ENCODE assay signal across 9 cellular contexts in the genomic region with DNA sequence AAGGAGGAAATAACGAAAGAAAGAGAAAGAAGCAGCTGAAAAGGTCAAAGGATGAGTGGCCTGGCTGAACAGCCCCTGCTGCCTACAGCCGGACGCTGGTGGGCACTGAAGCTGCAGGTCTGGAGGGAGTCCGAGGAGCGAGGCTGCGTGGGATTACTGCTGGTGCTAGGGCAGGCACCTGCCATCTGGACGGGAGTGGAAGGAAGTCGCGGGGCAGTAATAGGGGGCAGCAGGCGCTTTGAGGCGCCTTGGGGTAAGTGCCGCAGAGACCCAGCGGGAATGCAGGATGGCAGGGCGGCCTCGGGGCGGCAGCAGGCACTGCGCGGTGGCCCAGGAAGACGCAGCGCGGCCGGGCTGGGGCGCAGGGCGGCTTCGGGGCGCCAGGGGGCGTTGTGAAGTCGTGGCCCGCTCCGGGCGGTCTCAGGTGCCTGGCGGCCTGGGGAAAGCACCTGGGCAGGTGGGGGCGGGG. TPM values are rescaled to one million over a fixed set of nuclear protein-coding genes. Genes with fewer than 3 reads are reported as not detected.
DNase-seq lines count a peak whose midpoint lies in the region; ATAC-seq and TF ChIP-seq lines count a peak whose summit lies in the region.
"Had no signal": no experiment of that assay in that cellular context is flagged by ENCODE, and none has a peak within 500 bp of the region (broad histone marks: within the 10 kb centered on the region; RNA-seq: fewer than 3 reads in every experiment).

No MANE protein-coding gene starts in this region.

- no peak for TF ChIP-seq EP300 in Ishikawa (IDR thresholded peaks at IDR 0.05; ENCODE audit: borderline replicate concordance)

- H3K27ac ChIP-seq in Panc1 (ENCODE audit: low read length) (no peak overlapping the region), substantia nigra (ENCODE audit: low read depth, low read length, poor library complexity, severe bottlenecking) (no peak overlapping the region)

- peaks cover 14% of the 10 kb centered on the region for H3K4me1 Mint-ChIP-seq in Caco-2 (ENCODE audit: low read depth, unreplicated experiment)

- TF ChIP-seq RAD21 in Ishikawa (IDR thresholded peaks at IDR 0.05; ENCODE audit: low read depth): peak; percentile 78

- peaks cover 23% of the 10 kb centered on the region for H3K27me3 Mint-ChIP-seq in Caco-2 (ENCODE audit: insufficient read depth, unreplicated experiment)

- H3K4me1 ChIP-seq in Caco-2: peaks cover 6% of the 10 kb centered on the region; the same call in 1 of the 2 replicates
- H3K4me1 ChIP-seq in Panc1 (ENCODE audit: control insufficient read depth, insufficient read depth, low read length): peaks cover 8% of the 10 kb centered on the region

- H3K36me3 Mint-ChIP-seq in Caco-2 (ENCODE audit: insufficient read depth, unreplicated experiment): no peaks in the 10 kb centered on the region

- TF ChIP-seq CTCF in Caco-2 (IDR thresholded peaks at IDR 0.05; ENCODE audit: insufficient read depth in 1 of 2, low read depth in 1 of 2, low read length in 1 of 2, severe bottlenecking in 1 of 2, unreplicated experiment in 1 of 2) (peak; percentile 78 to 90), Panc1 (IDR thresholded peaks at IDR 0.05) (peak; percentile 100), foreskin fibroblast (IDR thresholded peaks at IDR 0.05; ENCODE audit: low read depth, low read length) (peak; percentile 66)

- H3K27me3 ChIP-seq in Caco-2 (replicated peaks; ENCODE audit: control insufficient read depth, insufficient read depth, low read length) (peaks cover 5% of the 10 kb centered on the region; the same call in 1 of the 2 replicates), Panc1 (ENCODE audit: control insufficient read depth, insufficient read depth, low read length) (peaks cover 12% of the 10 kb centered on the region; the same call in 1 of the 2 replicates)

- no peaks in the 10 kb centered on the region for H3K9me3 Mint-ChIP-seq in Caco-2 (ENCODE audit: unreplicated experiment)
- H3K9me3 Mint-ChIP-seq: T-helper 1 cell treated with Interleukin-12 subunit alpha and Interleukin-12 subunit beta and Interleukin-4 antibody, amounts not matched to agents 30 μg/mL and 1 μg/mL, for 36 hours had no signal

- no peak overlapping the region for H3K27ac Mint-ChIP-seq in Caco-2 (ENCODE audit: unreplicated experiment)
- H3K27ac Mint-ChIP-seq: T-helper 1 cell treated with Interleukin-12 subunit alpha and Interleukin-12 subunit beta and Interleukin-4 antibody, amounts not matched to agents 30 μg/mL and 1 μg/mL, for 36 hours had no signal

- 0 out of 2 replicates have a peak overlapping the region, but pooled peaks have one; percentile 2 for H3K4me3 ChIP-seq in Caco-2 (ENCODE audit: low read depth, low read length)
- H3K4me3 ChIP-seq in Panc1 (ENCODE audit: low read depth in 2 of 2, low read length in 2 of 2): peak overlapping the region; percentile 42 to 49
- no peak overlapping the region for H3K4me3 ChIP-seq in foreskin fibroblast (ENCODE audit: low read depth in 1 of 2, low read length in 2 of 2)

- ATAC-seq in GM21447 (IDR thresholded peaks at IDR 0.05; ENCODE audit: unreplicated experiment) (peak; percentile 86), Panc1 (peak; percentile 99)

- CTCF ChIA-PET in Caco-2 (lab: Charles Lee) (interaction anchor here (0.6 to 1.1 kb wide), 4 partner anchors 17 to 255 kb away, joined by 4 to 13 read pairs (median 5); no protein-coding TSS in a partner anchor), Panc1 (lab: Charles Lee) (interaction anchor here (0.6 to 1.8 kb wide), 6 partner anchors 96 to 254 kb away, joined by 5 to 19 read pairs (median 10); no protein-coding TSS in a partner anchor)

- H3K4me3 Mint-ChIP-seq in Caco-2 (ENCODE audit: unreplicated experiment): peak overlapping the region; percentile 66
- H3K4me3 Mint-ChIP-seq: T-helper 1 cell treated with Interleukin-12 subunit alpha and Interleukin-12 subunit beta and Interleukin-4 antibody, amounts not matched to agents 30 μg/mL and 1 μg/mL, for 36 hours had no signal

- BruUV-seq in Caco-2 (replicated peaks; lab: Mats Ljungman, UMichigan) (no TSS peak), Panc1 (replicated peaks; lab: Mats Ljungman, UMichigan) (no TSS peak)

- H3K36me3 ChIP-seq in Caco-2 (ENCODE audit: control insufficient read depth, insufficient read depth, low read length): no peaks in the 10 kb centered on the region
- no peaks in the 10 kb centered on the region for H3K36me3 ChIP-seq in Panc1 (ENCODE audit: control insufficient read depth, insufficient read depth, low read length)

- no peaks in the 10 kb centered on the region for H3K9me3 ChIP-seq in Caco-2
- H3K9me3 ChIP-seq in Panc1 (ENCODE audit: control insufficient read depth, insufficient read depth, low read depth, low read length): no peaks in the 10 kb centered on the region

- in situ Hi-C loops in Panc1 (cut with HindIII; ENCODE audit: low pct_unique_long_range_greater_than_20kb, low sequenced_read_pairs): no loop called here

- POLR2A ChIA-PET in Caco-2 (lab: Charles Lee): no interaction called here
- POLR2A ChIA-PET in Panc1 (lab: Charles Lee): interaction anchor here (0.6 kb wide), 2 partner anchors 217 to 271 kb away, joined by 4 to 5 read pairs; no protein-coding TSS in a partner anchor

- intact Hi-C loops in Caco-2 (cut with micrococcal nuclease; ENCODE audit: unreplicated experiment): loop anchor here (1.0 to 10.0 kb wide), 2 partner anchors 113 to 252 kb away; no protein-coding TSS in a partner anchor
- intact Hi-C loops in Panc1 (cut with micrococcal nuclease; ENCODE audit: unreplicated experiment): loop anchor here (1.0 to 10.0 kb wide), 2 partner anchors 93 to 253 kb away; no protein-coding TSS in a partner anchor

- peak; percentile 85 to 95 for DNase-seq in Caco-2
- peak; percentile 33 for DNase-seq in Panc1 (ENCODE audit: low read depth, low spot score)
- peak; percentile 30 for DNase-seq in activated T-helper 9 cell treated with anti-CD3 and anti-CD28 coated beads, Interleukin-2, amount 50 U/mL, for 16 hours (ENCODE audit: low read depth)
- DNase-seq in foreskin fibroblast: peak; percentile 38 to 85
- peak; percentile 16 for DNase-seq in occipital lobe (lab: John Stamatoyannopoulos, UW)
- DNase-seq in substantia nigra (lab: John Stamatoyannopoulos, UW): peak in 47 of 49 donors; percentile 6 to 88 (median 40)

TF ChIP-seq in Ishikawa, 13 proteins besides CTCF, POLR2A, EP300 and RAD21:
- TF ChIP-seq YY1 (IDR thresholded peaks at IDR 0.05; ENCODE audit: low read depth): no peak
- TF ChIP-seq TEAD4 (IDR thresholded peaks at IDR 0.05): peak; percentile 36; the same call in 1 of the 2 replicates

RNA-seq across cellular contexts. Expression of a gene that starts 0.3 kb away (rescaled TPM):
- total RNA-seq in Caco-2 (2022): not detected in 2 replicates
- total RNA-seq in Panc1 (2021; ENCODE audit: unreplicated experiment): 3.4 TPM
- 2.7 TPM for polyA plus RNA-seq in Panc1 (2012; ENCODE audit: insufficient read length)
- 0.31 TPM for total RNA-seq in occipital lobe

RNA-seq across cellular contexts. Expression of a gene that starts 33.0 kb away (rescaled TPM):
- total RNA-seq in Caco-2 (2022) (11.3 and 11.9 TPM in 2 replicates), Panc1 (2021; ENCODE audit: unreplicated experiment) (27.2 TPM), occipital lobe (25.4 TPM)
- polyA plus RNA-seq in Panc1 (2012; ENCODE audit: insufficient read length): 5.8 TPM

Comparison
In these comparisons a context has a peak if more than half of its experiments do, and no peak if none do; other contexts are left out.
1. DNase-seq: peak in every context shown above with its lines; median percentile 90 in Caco-2; 62 in foreskin fibroblast; 40 in substantia nigra; 33 in Panc1; 30 in activated T-helper 9 cell treated with anti-CD3 and anti-CD28 coated beads, Interleukin-2, amount 50 U/mL, for 16 hours; 16 in occipital lobe.
2. H3K4me3 ChIP-seq: peak in Caco-2 (single experiment) and Panc1 (2 of 2); none in foreskin fibroblast (0 of 2).
3. Peak in every context shown above with its lines, with median percentiles within 50 percentile points of each other: CTCF ChIP-seq.